Comparison of ENCODE assay signal across 18 cellular contexts in the genomic region with DNA sequence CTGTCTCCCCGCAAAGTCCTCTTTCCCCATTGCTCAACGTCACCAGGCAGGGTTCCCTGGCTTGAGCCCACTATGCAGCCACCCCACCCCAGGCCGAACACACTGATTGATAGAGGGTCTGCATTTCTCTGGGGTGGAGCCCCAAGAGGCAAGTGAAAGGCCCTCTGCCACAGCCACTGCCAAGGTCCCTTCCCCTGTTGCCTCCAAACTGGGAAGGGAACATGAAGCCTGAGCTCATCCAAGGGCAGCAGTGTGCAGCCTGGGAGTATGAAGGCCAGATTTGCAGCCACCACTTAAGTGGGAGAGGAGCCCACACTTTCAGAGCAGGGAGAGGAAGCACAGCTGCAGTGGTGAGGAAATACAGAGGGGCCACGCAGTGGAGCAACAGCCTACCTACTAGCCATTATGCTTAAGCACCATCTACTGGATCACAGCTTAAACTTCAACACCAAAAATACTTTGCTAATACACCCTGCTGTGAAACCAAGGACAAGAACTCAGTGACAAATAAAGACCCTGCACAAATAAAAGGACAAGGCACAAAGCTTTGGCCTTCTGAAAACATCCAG. TPM values are rescaled to one million over a fixed set of nuclear protein-coding genes. Genes with fewer than 3 reads are reported as not detected.
DNase-seq lines count a peak whose midpoint lies in the region; ATAC-seq and TF ChIP-seq lines count a peak whose summit lies in the region.
"Had no signal": no experiment of that assay in that cellular context is flagged by ENCODE, and none has a peak within 500 bp of the region (broad histone marks: within the 10 kb centered on the region; RNA-seq: fewer than 3 reads in every experiment).

No MANE protein-coding gene starts in this region.

- H3K4me3 ChIP-seq in OCI-LY7 (ENCODE audit: low read depth, low read length, poor library complexity, severe bottlenecking) (no peak overlapping the region), psoas muscle (no peak overlapping the region)

- no peak overlapping the region for H3K4me3 Mint-ChIP-seq in H9
- H3K4me3 Mint-ChIP-seq: activated CD8-positive, alpha-beta T cell treated with anti-CD3 and anti-CD28 coated beads, Interleukin-2, amount 10 ng/mL, durations not matched to agents 7 days and 5 days; CD8-positive, alpha-beta T cell; naive thymus-derived CD4-positive, alpha-beta T cell had no signal

- POLR2A ChIA-PET in OCI-LY7 (lab: Charles Lee): interaction anchor here (0.7 kb wide), 1 partner anchor 10 kb away, joined by 3 read pairs; no protein-coding TSS in a partner anchor

- H3T11ph ChIP-seq in H9 (ENCODE audit: low read length): no peak overlapping the region

- H2BK120ac ChIP-seq in H9 (ENCODE audit: low read depth, low read length, poor library complexity, severe bottlenecking): no peak overlapping the region

- no peaks in the 10 kb centered on the region for H3K9me2 ChIP-seq in OCI-LY7 (ENCODE audit: insufficient read depth, low read length)

- no peaks in the 10 kb centered on the region for H3K36me3 Mint-ChIP-seq in H9 (ENCODE audit: insufficient read depth in 1 of 3, low read depth in 3 of 3)
- H3K36me3 Mint-ChIP-seq: CD8-positive, alpha-beta T cell; naive thymus-derived CD4-positive, alpha-beta T cell had no signal

- H3K27me3 Mint-ChIP-seq in H9 (ENCODE audit: low read depth): no peaks in the 10 kb centered on the region
- H3K27me3 Mint-ChIP-seq: naive thymus-derived CD4-positive, alpha-beta T cell had no signal

- peak overlapping the region; percentile 60 to 93 (median 88); a peak in 5 of 7 replicates for H3K27ac Mint-ChIP-seq in H9
- H3K27ac Mint-ChIP-seq: activated CD8-positive, alpha-beta T cell treated with anti-CD3 and anti-CD28 coated beads, Interleukin-2, amount 10 ng/mL, durations not matched to agents 7 days and 5 days; CD8-positive, alpha-beta T cell; naive thymus-derived CD4-positive, alpha-beta T cell had no signal

- no peaks in the 10 kb centered on the region for H3K27me3 ChIP-seq in H9 (ENCODE audit: insufficient read depth, low read length)
- H3K27me3 ChIP-seq in psoas muscle (ENCODE audit: insufficient read depth in 3 of 3, low read length in 2 of 3): no peaks in the 10 kb centered on the region

- H3K9ac ChIP-seq in H9 (ENCODE audit: extremely low read depth, insufficient read length, low read length): no peak overlapping the region

- H2AK5ac ChIP-seq in H9 (ENCODE audit: insufficient read length, low read length): no peak overlapping the region

- H3K9me3 ChIP-seq in H9 (ENCODE audit: control insufficient read depth, low read depth, low read length) (no peaks in the 10 kb centered on the region), OCI-LY7 (ENCODE audit: low read length) (no peaks in the 10 kb centered on the region), psoas muscle (no peaks in the 10 kb centered on the region)

- H3K4me1 Mint-ChIP-seq in H9: peaks cover 15 to 20% of the 10 kb centered on the region in 2 experiments

- H3K79me2 ChIP-seq in H9 (ENCODE audit: insufficient read depth, low read length) (0 out of 2 replicates have a peak, but pooled peaks cover 1% of the 10 kb centered on the region), OCI-LY7 (ENCODE audit: insufficient read depth, low read depth, low read length) (no peaks in the 10 kb centered on the region)

- ATAC-seq in psoas muscle (peak in 3 of 4 donors; percentile 66 to 67 (median 67)), HG02798 (IDR thresholded peaks at IDR 0.05; ENCODE audit: poor library complexity, unreplicated experiment) (no peak)
- ATAC-seq: activated CD8-positive, alpha-beta T cell treated with anti-CD3 and anti-CD28 coated beads, Interleukin-2, amount 10 ng/mL, durations not matched to agents 7 days and 5 days; CD8-positive, alpha-beta T cell; HCT116; naive thymus-derived CD4-positive, alpha-beta T cell had no signal

- no peak overlapping the region for H3K14ac ChIP-seq in H9 (ENCODE audit: insufficient read depth, low read length)

- no peak overlapping the region for H3K56ac ChIP-seq in H9 (ENCODE audit: insufficient read length, low read depth, low read length)

- no peak overlapping the region for H2BK12ac ChIP-seq in H9 (ENCODE audit: insufficient read length, low read depth, low read length)

- H3K79me1 ChIP-seq in H9 (ENCODE audit: insufficient read depth, low read depth, low read length, poor library complexity, severe bottlenecking): peaks cover 3% of the 10 kb centered on the region

- H3K9me3 Mint-ChIP-seq in H9: no peaks in the 10 kb centered on the region
- H3K9me3 Mint-ChIP-seq: CD8-positive, alpha-beta T cell; naive thymus-derived CD4-positive, alpha-beta T cell had no signal

- intact Hi-C loops in OCI-LY7 (cut with micrococcal nuclease; ENCODE audit: unreplicated experiment) (no loop called here), psoas muscle (cut with DNase I) (no loop called here)

- H4K5ac ChIP-seq in H9 (ENCODE audit: insufficient read length, low read depth, low read length): no peak overlapping the region

- CTCF ChIA-PET in OCI-LY7 (lab: Charles Lee; ENCODE audit: unreplicated experiment): no interaction called here

- H3K18ac ChIP-seq in H9 (ENCODE audit: insufficient read length, low read depth, low read length): no peak overlapping the region

- H2AFZ ChIP-seq in H9 (ENCODE audit: low read length): no peak overlapping the region
- H2AFZ ChIP-seq in OCI-LY7 (ENCODE audit: low read length): no peak overlapping the region

- H4K8ac ChIP-seq in H9 (replicated peaks; ENCODE audit: insufficient read length, low read depth, low read length): no peak overlapping the region

- no peak overlapping the region for H3K4ac ChIP-seq in H9 (ENCODE audit: low read depth, low read length)

- no peak overlapping the region for H3K4me2 ChIP-seq in H9 (ENCODE audit: insufficient read depth, insufficient read length, low read length)
- no peak overlapping the region for H3K4me2 ChIP-seq in OCI-LY7 (ENCODE audit: low read length)

- H4K20me1 ChIP-seq in H9 (ENCODE audit: control insufficient read depth, insufficient read depth, insufficient read length) (no peaks in the 10 kb centered on the region), OCI-LY7 (ENCODE audit: insufficient read depth, low read length) (peaks cover 13% of the 10 kb centered on the region; the same call in 1 of the 2 replicates)

- no peak overlapping the region for H2BK5ac ChIP-seq in H9 (ENCODE audit: insufficient read length, low read length)

- H2BK15ac ChIP-seq in H9 (ENCODE audit: low read depth, low read length): no peak overlapping the region

- no peak overlapping the region for H4K91ac ChIP-seq in H9 (ENCODE audit: insufficient read length, low read depth, low read length)

- H3K4me1 ChIP-seq in H9 (ENCODE audit: insufficient read depth, low read length) (peaks cover 8% of the 10 kb centered on the region; the same call in 1 of the 2 replicates), OCI-LY7 (ENCODE audit: insufficient read depth, low read length, poor library complexity, severe bottlenecking) (no peaks in the 10 kb centered on the region), psoas muscle (peaks cover 44% of the 10 kb centered on the region)

- no peaks in the 10 kb centered on the region for H3K23me2 ChIP-seq in H9 (ENCODE audit: insufficient read length, low read depth, low read length, poor library complexity, severe bottlenecking)

- no CpG with 5 or more reads among the region's 4 CpGs for WGBS in H9 (ENCODE audit: extremely low coverage, insufficient read length, low lambda C conversion rate)
- WGBS in psoas muscle, 3 donors: 76 to 95% (median 77%) methylated on average over 4 of the region's 4 CpGs

- H2BK20ac ChIP-seq in H9 (ENCODE audit: low read depth, low read length, poor library complexity, severe bottlenecking): no peak overlapping the region

- TF ChIP-seq CTCF in H9 (conservative IDR thresholded peaks at IDR 0.05): no peak
- TF ChIP-seq CTCF in OCI-LY7 (conservative IDR thresholded peaks at IDR 0.05; ENCODE audit: low read length): peak; percentile 38; the same call in 1 of the 2 replicates
- TF ChIP-seq CTCF in psoas muscle (IDR thresholded peaks at IDR 0.05): no peak

- H3K27ac ChIP-seq in H9 (ENCODE audit: insufficient read length, low read depth, low read length): no peak overlapping the region
- no peak overlapping the region for H3K27ac ChIP-seq in OCI-LY7 (ENCODE audit: low read depth, low read length, poor library complexity, severe bottlenecking)
- H3K27ac ChIP-seq in psoas muscle: no peak overlapping the region

- no peak overlapping the region for H3K23ac ChIP-seq in H9 (ENCODE audit: insufficient read length, low read depth, low read length)

- H3K36me3 ChIP-seq in OCI-LY7 (ENCODE audit: insufficient read depth, low read length): no peaks in the 10 kb centered on the region
- no peaks in the 10 kb centered on the region for H3K36me3 ChIP-seq in psoas muscle (ENCODE audit: insufficient read depth in 1 of 2, low read depth in 1 of 2)

- DNase-seq in H9 (no peak), OCI-LY7 (ENCODE audit: low spot score) (peak; percentile 20), fibroblast of peridontal ligament (ENCODE audit: extremely low read depth) (peak; percentile 17), psoas muscle (no peak), NCI-H1417 treated with DMSO at 0.1 percent for 48 hours (lab: John Stamatoyannopoulos, UW) (no peak), NK-92 (lab: John Stamatoyannopoulos, UW; ENCODE audit: unreplicated experiment) (no peak), COLO829 (ENCODE audit: low spot score) (no peak)
- DNase-seq: activated CD8-positive, alpha-beta T cell treated with anti-CD3 and anti-CD28 coated beads, Interleukin-2, amount 10 ng/mL, durations not matched to agents 7 days and 5 days; activated naive CD4-positive, alpha-beta T cell; caudate nucleus; CD8-positive, alpha-beta T cell; kidney; naive thymus-derived CD4-positive, alpha-beta T cell; NCI-H2029 treated with DMSO at 0.1 percent for 48 hours; NK-92 treated with Interleukin-12 subunit alpha and Interleukin-12 subunit beta, amount 100 ng/mL, for 24 hours; T1000 had no signal

- no TSS peak for BruUV-seq in OCI-LY7 (replicated peaks; lab: Mats Ljungman, UMichigan)

RNA-seq across cellular contexts. Expression of a gene that starts 48.6 kb away (rescaled TPM):
- total RNA-seq in H9 (2021) (19.0 and 19.3 TPM in 2 replicates), OCI-LY7 (2022) (11.4 and 12.2 TPM in 2 replicates), psoas muscle (10 to 100 TPM; 20.7 to 26.2 (median 24.5) TPM)
- 5.6 and 6.7 TPM in 2 replicates for total RNA-seq in OCI-LY7 (2014; rRNA removed; shearing (Covaris generic))
- 10 to 100 TPM; 15.7 to 43.8 (median 16.9) TPM for polyA plus RNA-seq in psoas muscle

Comparison
In these comparisons a context has a peak if more than half of its experiments do, and no peak if none do; other contexts are left out.
1. DNase-seq: peak in OCI-LY7 (single experiment) and fibroblast of peridontal ligament (single experiment); none in H9 (single experiment), psoas muscle (0 of 2), NCI-H1417 treated with DMSO at 0.1 percent for 48 hours (single experiment), NK-92 (single experiment) and COLO829 (single experiment).